8 cellular contexts compared by ENCODE assay signal in genomic region chr19:23395722-23396117, GRCh38. TPM values are rescaled to one million over a fixed set of nuclear protein-coding genes. Genes with fewer than 3 reads are reported as not detected.
DNase-seq lines count a peak whose midpoint lies in the region; TF ChIP-seq lines count a peak whose summit lies in the region.
"Not testable (repeated sequence)": the region's sequence is repeated elsewhere in the genome, so short reads cannot be mapped to it uniquely, and the experiment has no call there.

No MANE protein-coding gene starts in this region.

- H3K9ac ChIP-seq in GM23248 = peak overlapping the region; percentile 99

- 93 to 94% methylated on average over 10 of the region's 10 CpGs for WGBS in GM23248 (ENCODE audit: low coverage in 1 of 2, low lambda C conversion rate in 2 of 2, missing lambda C conversion rate in 2 of 2), 2 experiments
- 92 to 96% (median 94%) methylated on average over 10 of the region's 10 CpGs for WGBS in spleen, 5 donors

- TF ChIP-seq POLR2A in spleen (IDR thresholded peaks at IDR 0.05) = not testable (repeated sequence)

- not testable (repeated sequence) for DNase-seq in GM23248; RWPE1 (ENCODE audit: low spot score); activated naive CD4-positive, alpha-beta T cell treated with anti-CD3 and anti-CD28 coated beads for 36 hours; left ventricle myocardium inferior; nephron progenitor cell; spleen

- not testable (repeated sequence) for H3K27me3 Mint-ChIP-seq in activated naive CD4-positive, alpha-beta T cell treated with anti-CD3 and anti-CD28 coated beads for 36 hours (ENCODE audit: low read depth); nephron progenitor cell (ENCODE audit: low read depth, poor library complexity)

- H2AFZ ChIP-seq in GM23248 = peak overlapping the region; percentile 89

- not testable (repeated sequence) for H4K20me1 ChIP-seq in GM23248 (ENCODE audit: insufficient read depth)

- H3K4me2 ChIP-seq in GM23248 (ENCODE audit: unreplicated experiment) = peak overlapping the region; percentile 94

- not testable (repeated sequence) for H3K9me3 Mint-ChIP-seq in activated naive CD4-positive, alpha-beta T cell treated with anti-CD3 and anti-CD28 coated beads for 36 hours
- H3K9me3 Mint-ChIP-seq in nephron progenitor cell = peaks cover 46% of the 10 kb centered on the region

- H3K27me3 ChIP-seq in GM23248 (replicated peaks; ENCODE audit: insufficient read depth); left ventricle myocardium inferior (ENCODE audit: low read depth); spleen (replicated peaks in 1 of 7): not testable (repeated sequence)

- not testable (repeated sequence) for H3K36me3 ChIP-seq in GM23248 (ENCODE audit: low read depth); left ventricle myocardium inferior
- H3K36me3 ChIP-seq in spleen = peaks cover 0 to 20% (median 0%) of the 10 kb centered on the region in 6 donors

- H3K4me3 ChIP-seq in GM23248 (peak overlapping the region; percentile 93; the same call in 1 of the 2 replicates), left ventricle myocardium inferior (peak overlapping the region; percentile 86), spleen (peak overlapping the region in 6 of 8 donors; percentile 74 to 94 (median 76))

- peak overlapping the region; percentile 92 for H3K27ac ChIP-seq in 22Rv1
- peak overlapping the region; percentile 98; the same call in 1 of the 2 replicates for H3K27ac ChIP-seq in GM23248
- H3K27ac ChIP-seq in RWPE1 = peak overlapping the region; percentile 88
- peak overlapping the region; percentile 94 for H3K27ac ChIP-seq in cingulate gyrus (ENCODE audit: low read depth, low read length)
- H3K27ac ChIP-seq in left ventricle myocardium inferior (replicated peaks) = peak overlapping the region; percentile 97
- peak overlapping the region; percentile 81 to 94 (median 90) for H3K27ac ChIP-seq in spleen

- H3K9me3 ChIP-seq in GM23248 (ENCODE audit: low read depth); left ventricle myocardium inferior (replicated peaks); spleen: not testable (repeated sequence)

- peak overlapping the region; percentile 72 for H3K27ac Mint-ChIP-seq in activated naive CD4-positive, alpha-beta T cell treated with anti-CD3 and anti-CD28 coated beads for 36 hours
- H3K27ac Mint-ChIP-seq in nephron progenitor cell = not testable (repeated sequence)

- H3K79me2 ChIP-seq in GM23248 (ENCODE audit: insufficient read depth) = peaks cover 44% of the 10 kb centered on the region

- in situ Hi-C loops in GM23248 (cut with MboI) = not testable (repeated sequence)

- CTCF ChIA-PET in RWPE1 (lab: Yijun Ruan, JAX) = not testable (repeated sequence)
- CTCF ChIA-PET in activated naive CD4-positive, alpha-beta T cell treated with anti-CD3 and anti-CD28 coated beads for 36 hours (lab: Charles Lee) = interaction anchor here (0.7 kb wide), 1 partner anchor 36 kb away, joined by 5 read pairs; no protein-coding TSS in a partner anchor

- H3K9me2 ChIP-seq in GM23248 (ENCODE audit: insufficient read depth) = not testable (repeated sequence)

- not testable (repeated sequence) for TF ChIP-seq CTCF in 22Rv1 (IDR thresholded peaks at IDR 0.05); RWPE1 (conservative IDR thresholded peaks at IDR 0.05; ENCODE audit: low read depth); left ventricle myocardium inferior (IDR thresholded peaks at IDR 0.05; ENCODE audit: borderline replicate concordance); nephron progenitor cell (IDR thresholded peaks at IDR 0.05); spleen (IDR thresholded peaks at IDR 0.05 in 8 of 11, conservative IDR thresholded peaks at IDR 0.05 in 3 of 11)

- not testable (repeated sequence) for H3K4me1 ChIP-seq in GM23248 (ENCODE audit: insufficient read depth)
- H3K4me1 ChIP-seq in left ventricle myocardium inferior (peaks cover 50% of the 10 kb centered on the region), spleen (peaks cover 12 to 47% (median 40%) of the 10 kb centered on the region in 6 donors)

- intact Hi-C loops in activated naive CD4-positive, alpha-beta T cell treated with anti-CD3 and anti-CD28 coated beads for 36 hours (cut with micrococcal nuclease) = loop anchor here (1.0 to 10.0 kb wide), 8 partner anchors 20 to 1541 kb away; partner anchors contain the start of genes ZNF681, ZNF724 and ZNF726
- intact Hi-C loops in left ventricle myocardium inferior (cut with micrococcal nuclease) = loop anchor here (10.0 kb wide), 1 partner anchor 141 kb away; the partner anchor contains the start of gene ZNF724
- intact Hi-C loops in spleen (cut with DNase I; ENCODE audit: low total_unique reads) = loop anchor here (10.0 kb wide), 1 partner anchor 121 kb away; no protein-coding TSS in a partner anchor

- peaks cover 29% of the 10 kb centered on the region for H3K4me1 Mint-ChIP-seq in activated naive CD4-positive, alpha-beta T cell treated with anti-CD3 and anti-CD28 coated beads for 36 hours (ENCODE audit: low read depth)
- H3K4me1 Mint-ChIP-seq in nephron progenitor cell = not testable (repeated sequence)

- not testable (repeated sequence) for H3F3A ChIP-seq in GM23248 (ENCODE audit: insufficient read depth)

- POLR2A ChIA-PET in RWPE1 (lab: Yijun Ruan, JAX; ENCODE audit: low non-redundant PET) = interaction anchor here (0.6 to 1.1 kb wide), 2 partner anchors 144 to 519 kb away, joined by 3 to 4 read pairs; partner anchors contain the start of gene ZNF726

- not testable (repeated sequence) for H3K4me3 Mint-ChIP-seq in activated naive CD4-positive, alpha-beta T cell treated with anti-CD3 and anti-CD28 coated beads for 36 hours
- H3K4me3 Mint-ChIP-seq in nephron progenitor cell = peak overlapping the region; percentile 98

- H3K36me3 Mint-ChIP-seq in activated naive CD4-positive, alpha-beta T cell treated with anti-CD3 and anti-CD28 coated beads for 36 hours (ENCODE audit: low read depth) = peaks cover 31% of the 10 kb centered on the region
- peaks cover 66% of the 10 kb centered on the region for H3K36me3 Mint-ChIP-seq in nephron progenitor cell (ENCODE audit: low read depth)

RNA-seq across cellular contexts. Expression of gene ZNF91, which starts 0.4 kb away (rescaled TPM):
- 8.2 and 10.5 TPM in 2 replicates for total RNA-seq in GM23248 (2014; rRNA removed; shearing (Covaris generic))
- polyA plus RNA-seq in GM23248 (2016; fragmentation: Nextera tagmentation; extraction: Ambion mirVana) (6.9 and 8.2 TPM in 2 replicates), spleen (10 to 100 TPM in 1 of 3 donors, 1 to 10 TPM in 2; 8.4 to 10.7 (median 9.4) TPM)
- total RNA-seq in activated naive CD4-positive, alpha-beta T cell treated with anti-CD3 and anti-CD28 coated beads for 36 hours = 10 to 100 TPM; 33.7 to 36.3 TPM
- total RNA-seq in left ventricle myocardium inferior (101 TPM), spleen (10 to 100 TPM; 51.7 to 99.4 (median 64.6) TPM)
